In the genomic region with DNA sequence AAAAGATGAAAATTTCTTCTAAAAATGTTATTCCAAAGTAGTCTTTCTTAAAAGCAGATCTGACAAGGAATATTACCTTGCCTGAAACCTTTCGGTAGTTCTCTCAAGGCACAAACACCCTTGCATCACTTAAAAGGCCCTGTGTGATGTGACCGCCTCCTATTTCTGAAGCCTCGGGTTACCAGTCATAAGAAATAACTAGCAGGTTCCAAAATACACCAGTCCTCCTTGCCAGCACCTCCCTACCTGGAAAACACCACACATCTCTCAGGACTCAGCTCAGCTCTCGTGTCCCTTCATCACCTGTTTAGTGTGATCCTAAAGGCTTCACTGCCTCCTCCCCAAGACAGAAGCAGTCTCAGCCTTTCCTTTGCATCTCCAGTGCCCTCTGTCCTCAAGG, we compare ENCODE assay signal across 29 cellular contexts.
"Had no signal": no experiment of that assay in that cellular context is flagged by ENCODE, and none has a peak within 500 bp of the region (broad histone marks: within the 10 kb centered on the region; RNA-seq: fewer than 3 reads in every experiment).

No MANE protein-coding gene starts in this region.

- H3K36me3 ChIP-seq: adrenal gland, WERI-Rb-1 had no signal

- H3K27me3 ChIP-seq: adrenal gland, body of pancreas, esophagus muscularis mucosa, foreskin keratinocyte, gastroesophageal sphincter, heart right ventricle had no signal

- DNase-seq: activated B cell treated with CpG ODN at 0.5 μM for 24 hours; activated CD4-positive, alpha-beta memory T cell treated with anti-CD3 and anti-CD28 coated beads, Interleukin-2, amount 10 ng/mL, durations not matched to agents 7 days and 5 days; activated CD4-positive, alpha-beta T cell treated with anti-CD3 and anti-CD28 coated beads for 48 hours; activated CD8-positive, alpha-beta memory T cell treated with anti-CD3 and anti-CD28 coated beads, Interleukin-2, amount 50 U/mL, for 48 hours; activated gamma-delta T cell; activated naive CD4-positive, alpha-beta T cell; activated naive CD4-positive, alpha-beta T cell treated with anti-CD3 and anti-CD28 coated beads, Interleukin-2, amount 50 U/mL, for 16 hours; activated naive CD8-positive, alpha-beta T cell treated with anti-CD3 and anti-CD28 coated beads for 36 hours; activated naive CD8-positive, alpha-beta T cell treated with anti-CD3 and anti-CD28 coated beads, Interleukin-2, amount 50 U/mL, for 24 hours; activated T-cell treated with anti-CD3 and anti-CD28 coated beads for 4 hours; activated T-cell treated with anti-CD3 and anti-CD28 coated beads, Interleukin-2, amount 50 U/mL, for 48 hours; adrenal gland; aorta; body of pancreas; caudate nucleus; cortex of kidney; dermis blood vessel endothelial cell; effector CD4-positive, alpha-beta T cell; effector memory CD8-positive, alpha-beta T cell; erythroblast; foreskin keratinocyte; heart right ventricle; T-helper 17 cell; T1000; WERI-Rb-1 had no signal

- H3K27ac Mint-ChIP-seq: activated B cell treated with CpG ODN at 0.5 μM for 24 hours; activated CD4-positive, alpha-beta memory T cell treated with anti-CD3 and anti-CD28 coated beads, Interleukin-2, amount 10 ng/mL, durations not matched to agents 7 days and 5 days; activated naive CD8-positive, alpha-beta T cell treated with anti-CD3 and anti-CD28 coated beads for 36 hours; effector memory CD8-positive, alpha-beta T cell; T-helper 17 cell; T-helper 2 cell treated with Interferon-gamma antibody and Interleukin-4, amounts not matched to agents 5 μg/mL and 100 μg/mL, for 36 hours had no signal

- H3K9me3 ChIP-seq: adrenal gland, body of pancreas, esophagus muscularis mucosa, gastroesophageal sphincter, heart right ventricle had no signal

- H3K9me3 Mint-ChIP-seq: activated B cell treated with CpG ODN at 0.5 μM for 24 hours; activated CD4-positive, alpha-beta memory T cell treated with anti-CD3 and anti-CD28 coated beads, Interleukin-2, amount 10 ng/mL, durations not matched to agents 7 days and 5 days; activated naive CD8-positive, alpha-beta T cell treated with anti-CD3 and anti-CD28 coated beads for 36 hours; activated naive CD8-positive, alpha-beta T cell treated with anti-CD3 and anti-CD28 coated beads, Interleukin-2, amount 50 U/mL, for 24 hours; effector memory CD8-positive, alpha-beta T cell; T-helper 2 cell treated with Interferon-gamma antibody and Interleukin-4, amounts not matched to agents 5 μg/mL and 100 μg/mL, for 36 hours had no signal

- H3K4me3 ChIP-seq: adrenal gland, body of pancreas, esophagus muscularis mucosa, gastroesophageal sphincter, heart right ventricle had no signal

- H3K4me1 Mint-ChIP-seq: activated B cell treated with CpG ODN at 0.5 μM for 24 hours had no signal

- H3K27me3 Mint-ChIP-seq: activated B cell treated with CpG ODN at 0.5 μM for 24 hours; activated CD4-positive, alpha-beta memory T cell treated with anti-CD3 and anti-CD28 coated beads, Interleukin-2, amount 10 ng/mL, durations not matched to agents 7 days and 5 days; activated naive CD8-positive, alpha-beta T cell treated with anti-CD3 and anti-CD28 coated beads for 36 hours; activated naive CD8-positive, alpha-beta T cell treated with anti-CD3 and anti-CD28 coated beads, Interleukin-2, amount 50 U/mL, for 24 hours; effector memory CD8-positive, alpha-beta T cell; T-helper 17 cell had no signal

- H3K4me3 Mint-ChIP-seq: activated B cell treated with CpG ODN at 0.5 μM for 24 hours; activated CD4-positive, alpha-beta memory T cell treated with anti-CD3 and anti-CD28 coated beads, Interleukin-2, amount 10 ng/mL, durations not matched to agents 7 days and 5 days; activated naive CD8-positive, alpha-beta T cell treated with anti-CD3 and anti-CD28 coated beads for 36 hours; activated naive CD8-positive, alpha-beta T cell treated with anti-CD3 and anti-CD28 coated beads, Interleukin-2, amount 50 U/mL, for 24 hours; effector memory CD8-positive, alpha-beta T cell; T-helper 17 cell; T-helper 2 cell treated with Interferon-gamma antibody and Interleukin-4, amounts not matched to agents 5 μg/mL and 100 μg/mL, for 36 hours had no signal

- ATAC-seq: activated CD4-positive, CD25-positive, alpha-beta regulatory T cell treated with anti-CD3 and anti-CD28 coated beads, Interleukin-2, amount 50 U/mL, for 24 hours; activated naive CD8-positive, alpha-beta T cell treated with anti-CD3 and anti-CD28 coated beads, Interleukin-2, amount 50 U/mL, for 24 hours; body of pancreas; effector memory CD8-positive, alpha-beta T cell; foreskin keratinocyte; gastroesophageal sphincter; T-helper 17 cell had no signal

- H3K4me1 ChIP-seq: adrenal gland, esophagus muscularis mucosa, gastroesophageal sphincter had no signal

- H3K27ac ChIP-seq: adrenal gland, body of pancreas, esophagus muscularis mucosa, foreskin keratinocyte, gastroesophageal sphincter, WERI-Rb-1 had no signal
